1 cellular context compared by ENCODE assay signal in the genomic region with DNA sequence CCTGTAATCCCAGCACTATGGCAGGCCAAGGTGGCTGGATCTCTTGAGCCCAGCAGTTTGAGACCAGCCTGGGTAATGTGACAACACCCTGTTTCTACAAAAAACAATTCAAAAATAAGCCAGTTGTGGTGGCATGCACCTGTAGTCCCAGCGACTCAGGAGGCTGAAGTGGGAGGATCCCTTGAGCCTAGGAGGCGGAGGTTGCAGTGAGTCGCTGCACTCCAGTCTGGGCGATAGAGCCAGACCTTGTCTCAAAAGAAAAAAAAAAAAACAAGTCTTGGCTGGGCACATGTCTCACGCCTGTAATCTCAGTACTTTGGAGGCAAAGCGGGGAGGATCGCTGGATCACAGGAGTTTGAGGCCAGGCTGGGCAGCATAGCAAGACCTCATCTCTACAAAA.
TF ChIP-seq lines count a peak whose summit lies in the region.

No MANE protein-coding gene starts in this region.

TF ChIP-seq in GM23338, 12 proteins besides CTCF, POLR2A, EP300 and RAD21:
- TF ChIP-seq, protein P1, sequence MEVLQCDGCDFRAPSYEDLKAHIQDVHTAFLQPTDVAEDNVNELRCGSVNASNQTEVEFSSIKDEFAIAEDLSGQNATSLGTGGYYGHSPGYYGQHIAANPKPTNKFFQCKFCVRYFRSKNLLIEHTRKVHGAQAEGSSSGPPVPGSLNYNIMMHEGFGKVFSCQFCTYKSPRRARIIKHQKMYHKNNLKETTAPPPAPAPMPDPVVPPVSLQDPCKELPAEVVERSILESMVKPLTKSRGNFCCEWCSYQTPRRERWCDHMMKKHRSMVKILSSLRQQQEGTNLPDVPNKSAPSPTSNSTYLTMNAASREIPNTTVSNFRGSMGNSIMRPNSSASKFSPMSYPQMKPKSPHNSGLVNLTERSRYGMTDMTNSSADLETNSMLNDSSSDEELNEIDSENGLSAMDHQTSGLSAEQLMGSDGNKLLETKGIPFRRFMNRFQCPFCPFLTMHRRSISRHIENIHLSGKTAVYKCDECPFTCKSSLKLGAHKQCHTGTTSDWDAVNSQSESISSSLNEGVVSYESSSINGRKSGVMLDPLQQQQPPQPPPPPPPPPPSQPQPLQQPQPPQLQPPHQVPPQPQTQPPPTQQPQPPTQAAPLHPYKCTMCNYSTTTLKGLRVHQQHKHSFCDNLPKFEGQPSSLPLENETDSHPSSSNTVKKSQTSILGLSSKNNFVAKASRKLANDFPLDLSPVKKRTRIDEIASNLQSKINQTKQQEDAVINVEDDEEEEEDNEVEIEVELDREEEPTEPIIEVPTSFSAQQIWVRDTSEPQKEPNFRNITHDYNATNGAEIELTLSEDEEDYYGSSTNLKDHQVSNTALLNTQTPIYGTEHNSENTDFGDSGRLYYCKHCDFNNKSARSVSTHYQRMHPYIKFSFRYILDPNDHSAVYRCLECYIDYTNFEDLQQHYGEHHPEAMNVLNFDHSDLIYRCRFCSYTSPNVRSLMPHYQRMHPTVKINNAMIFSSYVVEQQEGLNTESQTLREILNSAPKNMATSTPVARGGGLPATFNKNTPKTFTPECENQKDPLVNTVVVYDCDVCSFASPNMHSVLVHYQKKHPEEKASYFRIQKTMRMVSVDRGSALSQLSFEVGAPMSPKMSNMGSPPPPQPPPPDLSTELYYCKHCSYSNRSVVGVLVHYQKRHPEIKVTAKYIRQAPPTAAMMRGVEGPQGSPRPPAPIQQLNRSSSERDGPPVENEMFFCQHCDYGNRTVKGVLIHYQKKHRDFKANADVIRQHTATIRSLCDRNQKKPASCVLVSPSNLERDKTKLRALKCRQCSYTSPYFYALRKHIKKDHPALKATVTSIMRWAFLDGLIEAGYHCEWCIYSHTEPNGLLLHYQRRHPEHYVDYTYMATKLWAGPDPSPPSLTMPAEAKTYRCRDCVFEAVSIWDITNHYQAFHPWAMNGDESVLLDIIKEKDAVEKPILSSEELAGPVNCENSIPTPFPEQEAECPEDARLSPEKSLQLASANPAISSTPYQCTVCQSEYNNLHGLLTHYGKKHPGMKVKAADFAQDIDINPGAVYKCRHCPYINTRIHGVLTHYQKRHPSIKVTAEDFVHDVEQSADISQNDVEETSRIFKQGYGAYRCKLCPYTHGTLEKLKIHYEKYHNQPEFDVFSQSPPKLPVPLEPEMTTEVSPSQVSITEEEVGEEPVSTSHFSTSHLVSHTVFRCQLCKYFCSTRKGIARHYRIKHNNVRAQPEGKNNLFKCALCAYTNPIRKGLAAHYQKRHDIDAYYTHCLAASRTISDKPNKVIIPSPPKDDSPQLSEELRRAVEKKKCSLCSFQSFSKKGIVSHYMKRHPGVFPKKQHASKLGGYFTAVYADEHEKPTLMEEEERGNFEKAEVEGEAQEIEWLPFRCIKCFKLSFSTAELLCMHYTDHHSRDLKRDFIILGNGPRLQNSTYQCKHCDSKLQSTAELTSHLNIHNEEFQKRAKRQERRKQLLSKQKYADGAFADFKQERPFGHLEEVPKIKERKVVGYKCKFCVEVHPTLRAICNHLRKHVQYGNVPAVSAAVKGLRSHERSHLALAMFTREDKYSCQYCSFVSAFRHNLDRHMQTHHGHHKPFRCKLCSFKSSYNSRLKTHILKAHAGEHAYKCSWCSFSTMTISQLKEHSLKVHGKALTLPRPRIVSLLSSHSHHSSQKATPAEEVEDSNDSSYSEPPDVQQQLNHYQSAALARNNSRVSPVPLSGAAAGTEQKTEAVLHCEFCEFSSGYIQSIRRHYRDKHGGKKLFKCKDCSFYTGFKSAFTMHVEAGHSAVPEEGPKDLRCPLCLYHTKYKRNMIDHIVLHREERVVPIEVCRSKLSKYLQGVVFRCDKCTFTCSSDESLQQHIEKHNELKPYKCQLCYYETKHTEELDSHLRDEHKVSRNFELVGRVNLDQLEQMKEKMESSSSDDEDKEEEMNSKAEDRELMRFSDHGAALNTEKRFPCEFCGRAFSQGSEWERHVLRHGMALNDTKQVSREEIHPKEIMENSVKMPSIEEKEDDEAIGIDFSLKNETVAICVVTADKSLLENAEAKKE (CRISPR knock-in tag; IDR thresholded peaks at IDR 0.05): no peak
- TF ChIP-seq, protein P2, sequence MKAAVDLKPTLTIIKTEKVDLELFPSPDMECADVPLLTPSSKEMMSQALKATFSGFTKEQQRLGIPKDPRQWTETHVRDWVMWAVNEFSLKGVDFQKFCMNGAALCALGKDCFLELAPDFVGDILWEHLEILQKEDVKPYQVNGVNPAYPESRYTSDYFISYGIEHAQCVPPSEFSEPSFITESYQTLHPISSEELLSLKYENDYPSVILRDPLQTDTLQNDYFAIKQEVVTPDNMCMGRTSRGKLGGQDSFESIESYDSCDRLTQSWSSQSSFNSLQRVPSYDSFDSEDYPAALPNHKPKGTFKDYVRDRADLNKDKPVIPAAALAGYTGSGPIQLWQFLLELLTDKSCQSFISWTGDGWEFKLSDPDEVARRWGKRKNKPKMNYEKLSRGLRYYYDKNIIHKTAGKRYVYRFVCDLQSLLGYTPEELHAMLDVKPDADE (IDR thresholded peaks at IDR 0.05): no peak
- no peak for TF ChIP-seq POLR2AphosphoS5 (IDR thresholded peaks at IDR 0.05; ENCODE audit: low read depth)
- TF ChIP-seq STAT1 (IDR thresholded peaks at IDR 0.05; ENCODE audit: unreplicated experiment): no peak
- no peak for TF ChIP-seq CREB1 (CRISPR knock-in tag; IDR thresholded peaks at IDR 0.05; ENCODE audit: low read depth)
- no peak for TF ChIP-seq NANOG (IDR thresholded peaks at IDR 0.05; ENCODE audit: borderline replicate concordance)
- no peak for TF ChIP-seq EZH2phosphoT487 (IDR thresholded peaks at IDR 0.05; ENCODE audit: unreplicated experiment)
- no peak for TF ChIP-seq ZNF114 (CRISPR knock-in tag; IDR thresholded peaks at IDR 0.05)
- no peak for TF ChIP-seq JUNB (IDR thresholded peaks at IDR 0.05; ENCODE audit: unreplicated experiment)
- TF ChIP-seq EZH2 (IDR thresholded peaks at IDR 0.05; ENCODE audit: low read depth, unreplicated experiment): no peak
- no peak for TF ChIP-seq ZNF331 (CRISPR knock-in tag; IDR thresholded peaks at IDR 0.05; ENCODE audit: low read depth)
- TF ChIP-seq, protein P3, sequence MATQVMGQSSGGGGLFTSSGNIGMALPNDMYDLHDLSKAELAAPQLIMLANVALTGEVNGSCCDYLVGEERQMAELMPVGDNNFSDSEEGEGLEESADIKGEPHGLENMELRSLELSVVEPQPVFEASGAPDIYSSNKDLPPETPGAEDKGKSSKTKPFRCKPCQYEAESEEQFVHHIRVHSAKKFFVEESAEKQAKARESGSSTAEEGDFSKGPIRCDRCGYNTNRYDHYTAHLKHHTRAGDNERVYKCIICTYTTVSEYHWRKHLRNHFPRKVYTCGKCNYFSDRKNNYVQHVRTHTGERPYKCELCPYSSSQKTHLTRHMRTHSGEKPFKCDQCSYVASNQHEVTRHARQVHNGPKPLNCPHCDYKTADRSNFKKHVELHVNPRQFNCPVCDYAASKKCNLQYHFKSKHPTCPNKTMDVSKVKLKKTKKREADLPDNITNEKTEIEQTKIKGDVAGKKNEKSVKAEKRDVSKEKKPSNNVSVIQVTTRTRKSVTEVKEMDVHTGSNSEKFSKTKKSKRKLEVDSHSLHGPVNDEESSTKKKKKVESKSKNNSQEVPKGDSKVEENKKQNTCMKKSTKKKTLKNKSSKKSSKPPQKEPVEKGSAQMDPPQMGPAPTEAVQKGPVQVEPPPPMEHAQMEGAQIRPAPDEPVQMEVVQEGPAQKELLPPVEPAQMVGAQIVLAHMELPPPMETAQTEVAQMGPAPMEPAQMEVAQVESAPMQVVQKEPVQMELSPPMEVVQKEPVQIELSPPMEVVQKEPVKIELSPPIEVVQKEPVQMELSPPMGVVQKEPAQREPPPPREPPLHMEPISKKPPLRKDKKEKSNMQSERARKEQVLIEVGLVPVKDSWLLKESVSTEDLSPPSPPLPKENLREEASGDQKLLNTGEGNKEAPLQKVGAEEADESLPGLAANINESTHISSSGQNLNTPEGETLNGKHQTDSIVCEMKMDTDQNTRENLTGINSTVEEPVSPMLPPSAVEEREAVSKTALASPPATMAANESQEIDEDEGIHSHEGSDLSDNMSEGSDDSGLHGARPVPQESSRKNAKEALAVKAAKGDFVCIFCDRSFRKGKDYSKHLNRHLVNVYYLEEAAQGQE (IDR thresholded peaks at IDR 0.05; ENCODE audit: unreplicated experiment): no peak
